In the genomic region with DNA sequence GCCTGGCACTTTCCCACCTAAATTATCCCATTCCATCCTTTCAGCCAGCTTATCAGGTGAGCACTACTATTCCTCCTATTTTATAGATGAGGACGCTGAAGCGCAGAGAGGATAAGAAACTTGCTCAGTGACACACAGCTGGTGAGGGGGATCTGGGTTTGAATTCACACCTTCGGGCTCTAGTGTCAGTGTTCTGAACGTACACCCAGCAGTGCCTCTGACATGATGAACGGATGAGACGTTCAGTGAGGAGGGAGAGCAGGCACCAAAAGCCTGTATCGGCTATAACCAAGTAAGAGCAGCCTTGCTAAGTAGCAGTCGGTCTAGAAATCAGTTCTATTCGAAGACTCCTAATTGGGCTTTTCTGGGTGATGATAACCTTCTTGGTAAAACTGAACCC, we compare ENCODE assay signal across 26 cellular contexts.
"Had no signal": no experiment of that assay in that cellular context is flagged by ENCODE, and none has a peak within 500 bp of the region (broad histone marks: within the 10 kb centered on the region; RNA-seq: fewer than 3 reads in every experiment).

No MANE protein-coding gene starts in this region.

- H3K27ac ChIP-seq: colonic mucosa, esophagus squamous epithelium, gastrocnemius medialis, heart right ventricle, left lung, lower lobe of right lung had no signal

- H3K4me1 Mint-ChIP-seq: endodermal cell, memory B cell, naive B cell had no signal

- H3K27ac Mint-ChIP-seq: dendritic cell treated with granulocyte-macrophage colony-stimulating factor and Interleukin-4, amounts not matched to agents 40 ng/mL and 50 ng/mL, for 4 days; effector memory CD8-positive, alpha-beta T cell; endodermal cell; memory B cell; mesothelial cell of epicardium; naive B cell had no signal

- DNase-seq: colonic mucosa; cortex of kidney; effector CD8-positive, alpha-beta T cell; effector memory CD8-positive, alpha-beta T cell; endodermal cell; esophagus squamous epithelium; foreskin fibroblast; foreskin melanocyte; gastrocnemius medialis; glutamatergic neuron; heart right ventricle; hippocampal formation; left cardiac atrium; left lung; left ventricle myocardium superior; lower lobe of right lung; mammary epithelial cell; mesendoderm; mucosa of descending colon; naive B cell had no signal

- H3K9me3 ChIP-seq: colonic mucosa, esophagus squamous epithelium, gastrocnemius medialis, heart right ventricle, left lung, lower lobe of right lung, mucosa of descending colon had no signal

- H3K4me3 Mint-ChIP-seq: dendritic cell treated with granulocyte-macrophage colony-stimulating factor and Interleukin-4, amounts not matched to agents 40 ng/mL and 50 ng/mL, for 4 days; effector memory CD8-positive, alpha-beta T cell; endodermal cell; memory B cell; mesothelial cell of epicardium; naive B cell had no signal

- ATAC-seq: effector memory CD8-positive, alpha-beta T cell; gastrocnemius medialis; heart right ventricle; left cardiac atrium; left lung; left ventricle myocardium superior; lower lobe of right lung; mucosa of descending colon had no signal

- H3K9me3 Mint-ChIP-seq: dendritic cell treated with granulocyte-macrophage colony-stimulating factor and Interleukin-4, amounts not matched to agents 40 ng/mL and 50 ng/mL, for 4 days; effector memory CD8-positive, alpha-beta T cell; endodermal cell; memory B cell; mesothelial cell of epicardium; naive B cell had no signal

- H3K4me1 ChIP-seq: colonic mucosa had no signal

- H3K36me3 ChIP-seq: colonic mucosa, esophagus squamous epithelium, gastrocnemius medialis, heart right ventricle, left lung, lower lobe of right lung had no signal

- H3K36me3 Mint-ChIP-seq: memory B cell, mesothelial cell of epicardium, naive B cell had no signal

- H3K4me3 ChIP-seq: colonic mucosa, esophagus squamous epithelium, gastrocnemius medialis, heart right ventricle, left lung, lower lobe of right lung, mucosa of descending colon had no signal

- FAIRE-seq: endometrium, islet of Langerhans, keratinocyte had no signal

- H3K27me3 ChIP-seq: colonic mucosa, esophagus squamous epithelium, gastrocnemius medialis, heart right ventricle, left lung had no signal
